8 cellular contexts compared by ENCODE assay signal in the genomic region with DNA sequence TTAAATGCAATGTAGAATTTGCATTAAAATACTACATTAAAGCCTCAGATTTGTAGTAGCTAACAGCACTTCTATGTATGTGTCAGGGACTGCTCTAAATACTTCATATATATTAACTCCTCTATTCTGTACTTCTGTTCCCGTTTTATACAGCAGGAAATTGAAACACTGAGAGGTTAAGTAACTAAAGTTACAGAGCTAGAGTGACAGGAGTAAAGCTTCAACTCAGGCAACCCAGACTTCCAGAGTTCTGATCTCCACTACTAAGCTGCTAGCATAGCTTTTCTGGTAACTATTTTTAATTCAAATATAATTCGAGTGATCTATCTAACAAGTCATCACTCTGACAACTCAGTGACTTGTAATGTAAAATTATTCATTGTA. TPM values are rescaled to one million over a fixed set of nuclear protein-coding genes. Genes with fewer than 3 reads are reported as not detected.
A peak's percentile ranks its signal among the peaks of the same experiment; 100 is the strongest.
DNase-seq lines count a peak whose midpoint lies in the region; ATAC-seq, FAIRE-seq and TF ChIP-seq lines count a peak whose summit lies in the region.

No MANE protein-coding gene starts in this region.

- H3K9ac ChIP-seq in mucosa of stomach (ENCODE audit: low read length): no peak overlapping the region

- H3K27ac ChIP-seq in KOPT-K1 (ENCODE audit: low read depth, low read length, poor library complexity, severe bottlenecking): peak overlapping the region; percentile 56

- ATAC-seq in GM18517 (IDR thresholded peaks at IDR 0.05; ENCODE audit: unreplicated experiment): peak; percentile 7
- ATAC-seq in HG03039 (IDR thresholded peaks at IDR 0.05; ENCODE audit: unreplicated experiment): no peak

- H3K4me1 ChIP-seq in mucosa of stomach (ENCODE audit: control insufficient read depth, insufficient read depth, low read length): no peaks in the 10 kb centered on the region

- H3K4me3 ChIP-seq in bronchial epithelial cell (ENCODE audit: low read depth, low read length) (peak overlapping the region; percentile 57), mucosa of stomach (ENCODE audit: low read length) (peak overlapping the region; percentile 26)

- DNase-seq in bronchial epithelial cell (ENCODE audit: low read depth) (no peak), NCI-H524 treated with DMSO at 0.1 percent for 48 hours (lab: John Stamatoyannopoulos, UW) (no peak), NCI-H526 (lab: John Stamatoyannopoulos, UW) (no peak)
- DNase-seq in activated CD4-positive, alpha-beta T cell treated with anti-CD3 and anti-CD28 coated beads for 4 hours: no peak

- no peak for FAIRE-seq in bronchial epithelial cell (lab: Jason Lieb, UNC)

- H3K27me3 ChIP-seq in bronchial epithelial cell (ENCODE audit: control insufficient read depth, insufficient read depth, low read length) (no peaks in the 10 kb centered on the region), mucosa of stomach (ENCODE audit: control insufficient read depth, insufficient read depth, low read length) (no peaks in the 10 kb centered on the region)

- TF ChIP-seq CTCF in bronchial epithelial cell (IDR thresholded peaks at IDR 0.05; ENCODE audit: insufficient read depth, low read length, severe bottlenecking): no peak

- H3K36me3 ChIP-seq in KOPT-K1 (ENCODE audit: insufficient read depth, low read length): no peaks in the 10 kb centered on the region
- H3K36me3 ChIP-seq in bronchial epithelial cell (ENCODE audit: control insufficient read depth, insufficient read depth, low read length): no peaks in the 10 kb centered on the region
- H3K36me3 ChIP-seq in mucosa of stomach (ENCODE audit: control insufficient read depth, insufficient read depth, low read length): no peaks in the 10 kb centered on the region

- no peaks in the 10 kb centered on the region for H3K9me3 ChIP-seq in KOPT-K1 (ENCODE audit: insufficient read depth, low read length, poor library complexity, severe bottlenecking)
- no peaks in the 10 kb centered on the region for H3K9me3 ChIP-seq in mucosa of stomach (ENCODE audit: control insufficient read depth, low read length)

RNA-seq across cellular contexts. Expression of gene APC, which starts 0.6 kb away (rescaled TPM):
- total RNA-seq in bronchial epithelial cell: 33.7 and 37.1 TPM in 2 replicates
